In genomic region chr16:67846320-67847063, GRCh38 we compare ENCODE assay signal across 8 cellular contexts. TPM values are rescaled to one million over a fixed set of nuclear protein-coding genes. Genes with fewer than 3 reads are reported as not detected.
DNase-seq lines count a peak whose midpoint lies in the region; ATAC-seq and TF ChIP-seq lines count a peak whose summit lies in the region.

NUTF2 (plus strand) TSS chr16:67846933; CDS start chr16:67865131, 18,198 bp downstream.

- H3K36me3 ChIP-seq in uterus = no peaks in the 10 kb centered on the region

- DNase-seq in NCI-H187 (lab: John Stamatoyannopoulos, UW) = peak; percentile 77 to 85
- peak; percentile 86 to 97 (median 93) for DNase-seq in T-helper 2 cell
- peak; percentile 98 for DNase-seq in left ventricle myocardium superior
- peak; percentile 63 for DNase-seq in pulmonary artery endothelial cell (ENCODE audit: low read depth, low spot score)
- DNase-seq in uterus = peak; percentile 95 to 96

- peaks cover 9 to 28% of the 10 kb centered on the region in 2 donors for H3K4me1 ChIP-seq in uterus

- H3K9me3 ChIP-seq in uterus = no peaks in the 10 kb centered on the region

- intact Hi-C loops in left ventricle myocardium superior (cut with micrococcal nuclease) = no loop called here
- intact Hi-C loops in uterus (cut with DNase I; ENCODE audit: low total_unique reads) = no loop called here

- H3K4me3 ChIP-seq in uterus = peak within 1 kb of the TSS; percentile 84 to 97

- peak within 1 kb of the TSS; percentile 98 for H3K27ac ChIP-seq in angular gyrus (ENCODE audit: low read depth, low read length)
- H3K27ac ChIP-seq in uterus = peak within 1 kb of the TSS; percentile 94 to 99

- no peaks in the 10 kb centered on the region for H3K27me3 ChIP-seq in uterus

- TF ChIP-seq CTCF in uterus (IDR thresholded peaks at IDR 0.05) = peak in 3 of 4 experiments; percentile 2 to 36 (median 4)

- peak; percentile 63 for ATAC-seq in HG02885 (IDR thresholded peaks at IDR 0.05; ENCODE audit: poor library complexity, unreplicated experiment)
- peak; percentile 87 for ATAC-seq in left ventricle myocardium superior

- TF ChIP-seq POLR2A in GM15510 (IDR thresholded peaks at IDR 0.05; ENCODE audit: borderline replicate concordance, extremely low read depth, insufficient read length) (peak; percentile 73), uterus (IDR thresholded peaks at IDR 0.05) (peak; percentile 42 to 80)

RNA-seq across cellular contexts. Expression of gene NUTF2, which starts in this region (rescaled TPM):
- 84.4 TPM for total RNA-seq in left ventricle myocardium superior
- total RNA-seq in pulmonary artery endothelial cell = 230 and 252 TPM in 2 replicates
- 10 to 100 TPM; 43.8 to 76.1 (median 65.4) TPM for total RNA-seq in uterus

Comparison
In these comparisons a context has a peak if more than half of its experiments do, and no peak if none do; other contexts are left out.
1. Peak in every context shown above with its lines: DNase-seq, ATAC-seq, H3K4me3 ChIP-seq and H3K27ac ChIP-seq.